In the genomic region with DNA sequence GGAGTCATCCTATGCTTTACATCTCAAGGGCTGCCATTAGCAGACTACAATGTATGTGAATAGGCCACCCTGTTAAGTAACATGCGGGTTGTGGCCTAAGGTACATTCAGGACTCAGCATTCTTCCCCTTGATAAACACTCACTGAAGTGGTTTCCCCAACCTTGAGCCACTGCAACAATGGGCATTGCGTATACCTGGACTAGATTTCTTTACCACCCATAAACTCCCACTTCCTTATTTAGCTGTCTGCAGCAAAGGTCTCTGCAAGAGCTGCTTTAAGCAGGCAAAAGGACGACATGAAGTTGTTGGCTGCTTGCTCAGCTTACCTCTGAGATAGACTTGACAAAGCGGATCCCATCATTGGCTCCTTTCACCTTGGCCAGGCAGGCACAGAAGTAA, we compare ENCODE assay signal across 1 cellular context.
TF ChIP-seq lines count a peak whose summit lies in the region.

No MANE protein-coding gene starts in this region.

TF ChIP-seq in GM23338, 12 proteins besides CTCF, POLR2A, EP300 and RAD21 (continued from another document):
- TF ChIP-seq JUNB (IDR thresholded peaks at IDR 0.05; ENCODE audit: unreplicated experiment) (no peak), CREB1 (CRISPR knock-in tag; IDR thresholded peaks at IDR 0.05; ENCODE audit: low read depth) (no peak)
